19 cellular contexts compared by ENCODE assay signal in genomic region chr21:46527801-46528200, GRCh38.
"Had no signal": no experiment of that assay in that cellular context is flagged by ENCODE, and none has a peak within 500 bp of the region (broad histone marks: within the 10 kb centered on the region; RNA-seq: fewer than 3 reads in every experiment).

No MANE protein-coding gene starts in this region.

- H3K27me3 Mint-ChIP-seq: activated CD4-positive, alpha-beta T cell treated with anti-CD3 and anti-CD28 coated beads, Interleukin-2, amount 10 ng/mL, durations not matched to agents 7 days and 5 days; activated naive CD4-positive, alpha-beta T cell treated with anti-CD3 and anti-CD28 coated beads, Interleukin-2, amount 50 U/mL, for 24 hours; effector memory CD8-positive, alpha-beta T cell had no signal

- H3K4me3 ChIP-seq: cardiac muscle cell, left lung, tibial artery had no signal

- H3K27ac Mint-ChIP-seq: activated CD4-positive, alpha-beta T cell treated with anti-CD3 and anti-CD28 coated beads, Interleukin-2, amount 10 ng/mL, durations not matched to agents 7 days and 5 days; activated CD8-positive, alpha-beta T cell treated with anti-CD3 and anti-CD28 coated beads, Interleukin-2, amount 10 ng/mL, durations not matched to agents 7 days and 5 days; activated naive CD4-positive, alpha-beta T cell treated with anti-CD3 and anti-CD28 coated beads, Interleukin-2, amount 50 U/mL, for 24 hours had no signal

- DNase-seq: activated CD4-positive, alpha-beta T cell treated with anti-CD3 and anti-CD28 coated beads, Interleukin-2, amount 10 ng/mL, durations not matched to agents 7 days and 5 days; activated CD8-positive, alpha-beta T cell treated with anti-CD3 and anti-CD28 coated beads, Interleukin-2, amount 10 ng/mL, durations not matched to agents 7 days and 5 days; activated gamma-delta T cell; activated T-cell treated with anti-CD3 and anti-CD28 coated beads, Interleukin-2, amount 50 U/mL, for 48 hours; dermis blood vessel endothelial cell; effector memory CD8-positive, alpha-beta T cell; hypothalamus; left lung; midbrain; stimulated activated naive CD4-positive, alpha-beta T cell treated with Interleukin-2 at 50 U/mL for 16 hours; T-helper 1 cell; T1000; tibial artery had no signal

- H3K9me3 Mint-ChIP-seq: activated CD4-positive, alpha-beta T cell treated with anti-CD3 and anti-CD28 coated beads, Interleukin-2, amount 10 ng/mL, durations not matched to agents 7 days and 5 days; activated naive CD4-positive, alpha-beta T cell treated with anti-CD3 and anti-CD28 coated beads, Interleukin-2, amount 50 U/mL, for 24 hours; effector memory CD8-positive, alpha-beta T cell had no signal

- H3K9me3 ChIP-seq: left lung, tibial artery had no signal

- H3K4me3 Mint-ChIP-seq: activated CD4-positive, alpha-beta T cell treated with anti-CD3 and anti-CD28 coated beads, Interleukin-2, amount 10 ng/mL, durations not matched to agents 7 days and 5 days; activated CD8-positive, alpha-beta T cell treated with anti-CD3 and anti-CD28 coated beads, Interleukin-2, amount 10 ng/mL, durations not matched to agents 7 days and 5 days; activated naive CD4-positive, alpha-beta T cell treated with anti-CD3 and anti-CD28 coated beads, Interleukin-2, amount 50 U/mL, for 24 hours; effector memory CD8-positive, alpha-beta T cell had no signal

- ATAC-seq: activated CD4-positive, CD25-positive, alpha-beta regulatory T cell treated with anti-CD3 and anti-CD28 coated beads, Interleukin-2, amount 50 U/mL, for 24 hours; activated CD8-positive, alpha-beta T cell treated with anti-CD3 and anti-CD28 coated beads, Interleukin-2, amount 10 ng/mL, durations not matched to agents 7 days and 5 days; effector memory CD8-positive, alpha-beta T cell; left lung; SK-N-SH treated with all-trans-retinoic acid at 6 μM for 48 hours had no signal

- H3K27me3 ChIP-seq: cardiac muscle cell, left lung, tibial artery had no signal

- H3K27ac ChIP-seq: cardiac muscle cell, epithelial cell of prostate, left lung, parathyroid adenoma, tibial artery had no signal

- H3K4me1 ChIP-seq: parathyroid adenoma, tibial artery had no signal
